11 cellular contexts compared by ENCODE assay signal in the genomic region with DNA sequence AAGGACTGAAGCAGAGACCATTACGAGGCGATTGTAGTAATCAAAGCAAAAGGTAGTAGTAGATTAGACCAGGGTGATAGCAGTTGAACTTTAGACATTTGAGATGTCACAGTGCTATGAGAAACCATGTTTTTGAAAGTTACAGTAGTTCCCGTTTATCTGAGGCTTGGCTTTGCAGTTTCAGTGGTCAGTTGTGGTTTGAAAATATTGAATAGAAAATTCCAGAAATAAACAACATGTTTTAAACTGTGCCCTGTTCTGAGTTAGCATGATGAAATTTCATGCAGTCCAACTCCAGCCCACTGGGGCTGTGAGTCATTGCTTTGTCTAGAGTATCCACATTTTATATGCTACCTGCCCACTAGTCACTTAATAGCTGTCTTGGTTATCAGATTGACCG. TPM values are rescaled to one million over a fixed set of nuclear protein-coding genes. Genes with fewer than 3 reads are reported as not detected.
A peak's percentile ranks its signal among the peaks of the same experiment; 100 is the strongest.
DNase-seq lines count a peak whose midpoint lies in the region; ATAC-seq, FAIRE-seq and TF ChIP-seq lines count a peak whose summit lies in the region.
"Had no signal": no experiment of that assay in that cellular context is flagged by ENCODE, and none has a peak within 500 bp of the region (broad histone marks: within the 10 kb centered on the region; RNA-seq: fewer than 3 reads in every experiment).

No MANE protein-coding gene starts in this region.

- intact Hi-C loops in transverse colon (cut with DNase I; ENCODE audit: low total_unique reads) (no loop called here), ovary (cut with DNase I) (no loop called here)

- no peak overlapping the region for H3K9ac ChIP-seq in adipocyte (ENCODE audit: low read length)

- H3K27me3 ChIP-seq in AG04450 (ENCODE audit: control insufficient read depth, insufficient read depth, low read length) (no peaks in the 10 kb centered on the region), adipocyte (replicated peaks; ENCODE audit: control insufficient read depth, insufficient read depth, low read length) (no peaks in the 10 kb centered on the region), kidney epithelial cell (ENCODE audit: control insufficient read depth, insufficient read depth, low read length) (no peaks in the 10 kb centered on the region), transverse colon (no peaks in the 10 kb centered on the region), ovary (no peaks in the 10 kb centered on the region)
- H3K27me3 ChIP-seq: adrenal gland had no signal

- H3K9me3 ChIP-seq in AG04450 (ENCODE audit: control insufficient read depth, insufficient read depth, low read length) (no peaks in the 10 kb centered on the region), adipocyte (ENCODE audit: control insufficient read depth, low read length) (no peaks in the 10 kb centered on the region), transverse colon (no peaks in the 10 kb centered on the region), ovary (no peaks in the 10 kb centered on the region)
- H3K9me3 ChIP-seq: adrenal gland had no signal

- CTCF ChIA-PET in AG04450 (lab: Charles Lee), result no interaction called here

- WGBS in transverse colon (ENCODE audit: low coverage in 1 of 2), 2 donors, result 82 to 84% methylated on average over 4 of the region's 4 CpGs
- 49 to 54% (median 54%) methylated on average over 4 of the region's 4 CpGs for WGBS in ovary, 3 donors

- TF ChIP-seq EP300 in transverse colon (IDR thresholded peaks at IDR 0.05; ENCODE audit: low read depth), result no peak
- TF ChIP-seq EP300 in ovary (IDR thresholded peaks at IDR 0.05), result no peak

- no peak for TF ChIP-seq POLR2A in H54 (IDR thresholded peaks at IDR 0.05; ENCODE audit: low read depth, low read length)
- TF ChIP-seq POLR2A in transverse colon (IDR thresholded peaks at IDR 0.05), result no peak
- no peak for TF ChIP-seq POLR2A in ovary (IDR thresholded peaks at IDR 0.05)

- TF ChIP-seq CTCF in AG04450 (IDR thresholded peaks at IDR 0.05; ENCODE audit: low read depth, low read length) (no peak), kidney epithelial cell (IDR thresholded peaks at IDR 0.05; ENCODE audit: insufficient read depth, low read length, poor library complexity, severe bottlenecking) (no peak), transverse colon (IDR thresholded peaks at IDR 0.05) (no peak), ovary (IDR thresholded peaks at IDR 0.05) (no peak)

- H3K4me3 ChIP-seq in AG04450 (ENCODE audit: low read depth, low read length) (no peak overlapping the region), adipocyte (ENCODE audit: low read length) (no peak overlapping the region), kidney epithelial cell (ENCODE audit: low read depth, low read length) (no peak overlapping the region), transverse colon (no peak overlapping the region), ovary (no peak overlapping the region)
- H3K4me3 ChIP-seq: adrenal gland had no signal

- peaks cover 70% of the 10 kb centered on the region for H3K36me3 ChIP-seq in adipocyte (ENCODE audit: control insufficient read depth, insufficient read depth, low read length, severe bottlenecking)
- peaks cover 1% of the 10 kb centered on the region for H3K36me3 ChIP-seq in kidney epithelial cell (ENCODE audit: control insufficient read depth, insufficient read depth, low read length)
- peaks cover 0 to 50% (median 15%) of the 10 kb centered on the region in 4 donors for H3K36me3 ChIP-seq in transverse colon
- H3K36me3 ChIP-seq in ovary, result no peaks in the 10 kb centered on the region

- POLR2A ChIA-PET in AG04450 (lab: Yijun Ruan, JAX), result no interaction called here

- peak; percentile 93 for FAIRE-seq in H54 (lab: Jason Lieb, UNC)

- DNase-seq in AG04450 (ENCODE audit: low read depth, low spot score), result peak; percentile 27
- no peak for DNase-seq in H54 (ENCODE audit: insufficient read length, low spot score)
- peak; percentile 78 for DNase-seq in adipocyte (ENCODE audit: low read depth)
- DNase-seq in kidney epithelial cell (ENCODE audit: low read depth), result peak; percentile 37
- DNase-seq in COLO668 (lab: John Stamatoyannopoulos, UW; ENCODE audit: unreplicated experiment), result no peak
- DNase-seq in transverse colon, result no peak
- DNase-seq in ovary, result no peak
- DNase-seq: adrenal gland, DMS53, right cardiac atrium had no signal

- ATAC-seq in HG03565 (IDR thresholded peaks at IDR 0.05; ENCODE audit: unreplicated experiment), result no peak

- in situ Hi-C loops in transverse colon (cut with MboI; ENCODE audit: low pct_ligation_motif_present in 1 of 4, low pct_unique_long_range_greater_than_20kb in 1 of 4, low sequenced_read_pairs in 3 of 4), result no loop called here

- no peak overlapping the region for H3K27ac ChIP-seq in AG04450 (ENCODE audit: low read depth, low read length)
- H3K27ac ChIP-seq in transverse colon, result no peak overlapping the region
- no peak overlapping the region for H3K27ac ChIP-seq in ovary
- H3K27ac ChIP-seq: adrenal gland had no signal

- H3K4me1 ChIP-seq in adipocyte (ENCODE audit: control insufficient read depth, insufficient read depth, low read length) (peaks cover 22% of the 10 kb centered on the region), transverse colon (peaks cover 0 to 7% (median under 1%) of the 10 kb centered on the region in 4 donors), ovary (ENCODE audit: insufficient read depth) (no peaks in the 10 kb centered on the region)

RNA-seq across cellular contexts. Expression of a gene that starts 47.5 kb away (rescaled TPM):
- polyA plus RNA-seq in AG04450 (2011; rRNA removed) (75.3 and 105 TPM in 2 replicates), ovary (10 to 100 TPM; 76.9 to 87.9 TPM)
- polyA minus RNA-seq in AG04450 (2011; rRNA and poly(A)+ RNA removed), result 125 and 171 TPM in 2 replicates
- total RNA-seq in kidney epithelial cell (95.2 and 109 TPM in 2 replicates), transverse colon (100 to 1,000 TPM in 3 of 4 donors, 10 to 100 TPM in 1; 99.9 to 181 (median 142) TPM), ovary (100 to 1,000 TPM; 122 to 160 (median 140) TPM)

Comparison
In these comparisons a context has a peak if more than half of its experiments do, and no peak if none do; other contexts are left out.
1. DNase-seq: peak in AG04450 (single experiment), adipocyte (single experiment) and kidney epithelial cell (single experiment); none in H54 (single experiment), COLO668 (single experiment), transverse colon (single experiment) and ovary (0 of 5).